18 cellular contexts compared by ENCODE assay signal in the genomic region with DNA sequence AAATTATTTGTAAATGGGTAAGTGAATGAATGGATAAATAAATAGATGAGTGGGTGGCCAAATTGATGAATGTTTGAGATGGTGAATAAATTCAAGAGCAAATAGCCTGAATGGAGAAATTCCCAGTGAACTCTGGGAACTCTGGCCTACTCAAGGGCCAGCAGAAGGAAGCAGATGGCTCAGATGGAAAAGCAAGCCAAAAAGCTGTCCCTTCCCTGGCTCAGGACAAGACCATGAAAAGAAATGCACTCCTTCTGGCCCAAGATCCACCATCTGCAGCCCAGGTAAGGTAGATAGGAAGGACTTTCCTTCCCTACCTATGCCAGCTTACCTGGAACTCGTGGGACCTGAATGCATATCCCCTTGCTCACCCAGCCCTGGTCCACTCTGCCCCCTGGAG. TPM values are rescaled to one million over a fixed set of nuclear protein-coding genes. Genes with fewer than 3 reads are reported as not detected.
DNase-seq lines count a peak whose midpoint lies in the region; ATAC-seq and TF ChIP-seq lines count a peak whose summit lies in the region.
"Had no signal": no experiment of that assay in that cellular context is flagged by ENCODE, and none has a peak within 500 bp of the region (broad histone marks: within the 10 kb centered on the region; RNA-seq: fewer than 3 reads in every experiment).

No MANE protein-coding gene starts in this region.

- DNase-seq in NCI-H1092 (lab: John Stamatoyannopoulos, UW) (peak; percentile 9), NCI-H1092 treated with DMSO at 0.1 percent for 48 hours (lab: John Stamatoyannopoulos, UW) (no peak), G401 (ENCODE audit: low spot score) (peak; percentile 88), NCI-H146 (lab: John Stamatoyannopoulos, UW) (peak; percentile 68), NCI-H774 (lab: John Stamatoyannopoulos, UW) (peak; percentile 44), iPS-NIHi11 (ENCODE audit: low spot score) (no peak), GM10266 (ENCODE audit: extremely low spot score) (no peak)
- DNase-seq: Caco-2; CD4-positive, CD25-positive, alpha-beta regulatory T cell; CD8-positive, alpha-beta T cell; DMS79; EL; GF-D8; GOT3; HCEC 1CT had no signal

- TF ChIP-seq CTCF in GM10266 (IDR thresholded peaks at IDR 0.05; ENCODE audit: control insufficient read depth, insufficient read depth, low read depth, missing control alignments), result no peak

- no peak for ATAC-seq in HG03571 (IDR thresholded peaks at IDR 0.05; ENCODE audit: unreplicated experiment)
- ATAC-seq: CD8-positive, alpha-beta T cell had no signal

- in situ Hi-C loops in G401 (cut with HindIII; ENCODE audit: low sequenced_read_pairs), result no loop called here

RNA-seq across cellular contexts. Expression of a gene that starts 37.6 kb away (rescaled TPM):
- total RNA-seq in G401 (2014; rRNA removed; shearing (Covaris generic)), result not detected in 2 replicates
- total RNA-seq: A673; B cell; Caco-2; CD4-positive, CD25-positive, alpha-beta regulatory T cell; CD8-positive, alpha-beta T cell had no signal

Comparison
In these comparisons a context has a peak if more than half of its experiments do, and no peak if none do; other contexts are left out.
1. DNase-seq: peak in NCI-H1092 (single experiment), G401 (single experiment), NCI-H146 (single experiment) and NCI-H774 (single experiment); none in NCI-H1092 treated with DMSO at 0.1 percent for 48 hours (single experiment), iPS-NIHi11 (single experiment) and GM10266 (single experiment).